Comparison of ENCODE assay signal across 8 cellular contexts in genomic region chr1:23484253-23485001, GRCh38. TPM values are rescaled to one million over a fixed set of nuclear protein-coding genes. Genes with fewer than 3 reads are reported as not detected.
DNase-seq lines count a peak whose midpoint lies in the region; ATAC-seq and TF ChIP-seq lines count a peak whose summit lies in the region.

No MANE protein-coding gene starts in this region.

- no peaks in the 10 kb centered on the region for H3K36me3 ChIP-seq in neural cell (ENCODE audit: insufficient read depth, low read length)

- TF ChIP-seq EP300 in neural cell (conservative IDR thresholded peaks at IDR 0.05; ENCODE audit: poor library complexity, severe bottlenecking), result no peak

- POLR2A ChIA-PET in RWPE1 (lab: Yijun Ruan, JAX; ENCODE audit: low non-redundant PET), result interaction anchor here (0.5 to 0.8 kb wide), 4 partner anchors 8 to 474 kb away, joined by 3 to 11 read pairs (median 4); no protein-coding TSS in a partner anchor

- peaks cover 36% of the 10 kb centered on the region for H3K27me3 Mint-ChIP-seq in stimulated activated naive CD8-positive, alpha-beta T cell treated with anti-CD3 and anti-CD28 coated beads, Interleukin-15, Interleukin-2, amounts not matched to agents 100 ng/mL and 50 ng/mL, for 24 hours

- no peaks in the 10 kb centered on the region for H3K9me3 ChIP-seq in neural cell (ENCODE audit: low read length)

- peak; percentile 84 for ATAC-seq in foreskin keratinocyte

- peaks cover 7% of the 10 kb centered on the region for H3K27me3 ChIP-seq in foreskin keratinocyte
- H3K27me3 ChIP-seq in neural cell (ENCODE audit: insufficient read depth, low read depth, low read length), result no peaks in the 10 kb centered on the region

- H3K27ac ChIP-seq in RWPE1 (peak overlapping the region; percentile 86), foreskin keratinocyte (peak overlapping the region; percentile 29), neural cell (ENCODE audit: low read length) (no peak overlapping the region)

- peak overlapping the region; percentile 40 for H3K27ac Mint-ChIP-seq in stimulated activated naive CD8-positive, alpha-beta T cell treated with anti-CD3 and anti-CD28 coated beads, Interleukin-15, Interleukin-2, amounts not matched to agents 100 ng/mL and 50 ng/mL, for 24 hours

- no peaks in the 10 kb centered on the region for H3K9me3 Mint-ChIP-seq in stimulated activated naive CD8-positive, alpha-beta T cell treated with anti-CD3 and anti-CD28 coated beads, Interleukin-15, Interleukin-2, amounts not matched to agents 100 ng/mL and 50 ng/mL, for 24 hours

- peak overlapping the region; percentile 61 for H3K9ac ChIP-seq in neural cell (ENCODE audit: low read length)

- H3K4me1 ChIP-seq in foreskin keratinocyte, result no peaks in the 10 kb centered on the region

- H3K4me2 ChIP-seq in neural cell (ENCODE audit: low read length), result no peak overlapping the region

- TF ChIP-seq RAD21 in neural cell (conservative IDR thresholded peaks at IDR 0.05), result no peak

- H3F3A ChIP-seq in neural cell (ENCODE audit: insufficient read depth, low read length, poor library complexity, severe bottlenecking), result no peaks in the 10 kb centered on the region

- H3K9me2 ChIP-seq in neural cell (ENCODE audit: insufficient read depth, low read length), result no peaks in the 10 kb centered on the region

- DNase-seq in SHP77 (lab: John Stamatoyannopoulos, UW) (peak; percentile 74 to 77), SHP77 treated with DMSO at 0.1 percent for 48 hours (lab: John Stamatoyannopoulos, UW) (no peak), KBM-7 (peak; percentile 84), RWPE1 (ENCODE audit: low spot score) (peak; percentile 94), activated gamma-delta T cell treated with Interleukin-2 at 50 U/mL for 16 hours (peak; percentile 89), foreskin keratinocyte (peak; percentile 77 to 87)

- H3K4me3 Mint-ChIP-seq in stimulated activated naive CD8-positive, alpha-beta T cell treated with anti-CD3 and anti-CD28 coated beads, Interleukin-15, Interleukin-2, amounts not matched to agents 100 ng/mL and 50 ng/mL, for 24 hours, result peak overlapping the region; percentile 78

- H3K4me1 Mint-ChIP-seq in stimulated activated naive CD8-positive, alpha-beta T cell treated with anti-CD3 and anti-CD28 coated beads, Interleukin-15, Interleukin-2, amounts not matched to agents 100 ng/mL and 50 ng/mL, for 24 hours (ENCODE audit: low read depth), result peaks cover 23% of the 10 kb centered on the region

- in situ Hi-C loops in KBM-7 (cut with MboI; ENCODE audit: low pct_unique_long_range_greater_than_20kb, low sequenced_read_pairs), result no loop called here

- CTCF ChIA-PET in RWPE1 (lab: Yijun Ruan, JAX), result interaction anchor here (0.5 to 1.8 kb wide), 6 partner anchors 12 to 153 kb away, joined by 3 to 7 read pairs (median 4); no protein-coding TSS in a partner anchor

- H2AFZ ChIP-seq in neural cell (ENCODE audit: low read depth, low read length), result peak overlapping the region; percentile 51

- peak overlapping the region; percentile 92 for H3K4me3 ChIP-seq in neural cell (ENCODE audit: low read length)

- TF ChIP-seq CTCF in RWPE1 (conservative IDR thresholded peaks at IDR 0.05; ENCODE audit: low read depth) (no peak), foreskin keratinocyte (conservative IDR thresholded peaks at IDR 0.05) (no peak), neural cell (IDR thresholded peaks at IDR 0.05; ENCODE audit: poor library complexity, severe bottlenecking) (no peak)

- no peaks in the 10 kb centered on the region for H4K20me1 ChIP-seq in neural cell (ENCODE audit: insufficient read depth)

- peaks cover 4% of the 10 kb centered on the region for H3K79me2 ChIP-seq in neural cell (replicated peaks; ENCODE audit: insufficient read depth, low read length)

- no peaks in the 10 kb centered on the region for H3K36me3 Mint-ChIP-seq in stimulated activated naive CD8-positive, alpha-beta T cell treated with anti-CD3 and anti-CD28 coated beads, Interleukin-15, Interleukin-2, amounts not matched to agents 100 ng/mL and 50 ng/mL, for 24 hours (ENCODE audit: low read depth)

TF ChIP-seq in neural cell, 6 proteins besides CTCF, POLR2A, EP300 and RAD21:
- TF ChIP-seq TAF1 (IDR thresholded peaks at IDR 0.05; ENCODE audit: low read depth), result no peak
- TF ChIP-seq POLR2AphosphoS5 (IDR thresholded peaks at IDR 0.05), result no peak
- no peak for TF ChIP-seq REST (IDR thresholded peaks at IDR 0.05; ENCODE audit: borderline replicate concordance)
- no peak for TF ChIP-seq SMC3 (conservative IDR thresholded peaks at IDR 0.05; ENCODE audit: poor library complexity)
- no peak for TF ChIP-seq MXI1 (conservative IDR thresholded peaks at IDR 0.05; ENCODE audit: poor library complexity, severe bottlenecking)
- no peak for TF ChIP-seq EZH2 (IDR thresholded peaks at IDR 0.05; ENCODE audit: borderline replicate concordance, insufficient read depth, low read length, poor library complexity, severe bottlenecking)

RNA-seq across cellular contexts. Expression of gene ASAP3, which starts 0.4 kb away (rescaled TPM):
- 8.8 and 10.6 TPM in 2 replicates for total RNA-seq in foreskin keratinocyte
- polyA plus RNA-seq in foreskin keratinocyte (5.1 and 6.5 TPM in 2 replicates), neural cell (14.7 and 24.9 TPM in 2 replicates)
- 14.8 and 15.6 TPM in 2 replicates for polyA minus RNA-seq in neural cell

RNA-seq across cellular contexts. Expression of gene E2F2, which starts 46.6 kb away (rescaled TPM):
- 0.95 and 1.2 TPM in 2 replicates for total RNA-seq in foreskin keratinocyte
- polyA plus RNA-seq in foreskin keratinocyte, result 0.37 and 0.45 TPM in 2 replicates
- 0.16 and 0.50 TPM in 2 replicates for polyA plus RNA-seq in neural cell
- 0.24 and 0.35 TPM in 2 replicates for polyA minus RNA-seq in neural cell

RNA-seq across cellular contexts. Expression of gene TCEA3, which starts 59.9 kb away (rescaled TPM):
- 0.71 and 1.4 TPM in 2 replicates for total RNA-seq in foreskin keratinocyte
- polyA plus RNA-seq in foreskin keratinocyte (0.90 and 1.2 TPM in 2 replicates), neural cell (0.70 TPM in 1 of 2 replicates, not detected in the other)
- 1.2 and 1.4 TPM in 2 replicates for polyA minus RNA-seq in neural cell
